8 cellular contexts compared by ENCODE assay signal in the genomic region with DNA sequence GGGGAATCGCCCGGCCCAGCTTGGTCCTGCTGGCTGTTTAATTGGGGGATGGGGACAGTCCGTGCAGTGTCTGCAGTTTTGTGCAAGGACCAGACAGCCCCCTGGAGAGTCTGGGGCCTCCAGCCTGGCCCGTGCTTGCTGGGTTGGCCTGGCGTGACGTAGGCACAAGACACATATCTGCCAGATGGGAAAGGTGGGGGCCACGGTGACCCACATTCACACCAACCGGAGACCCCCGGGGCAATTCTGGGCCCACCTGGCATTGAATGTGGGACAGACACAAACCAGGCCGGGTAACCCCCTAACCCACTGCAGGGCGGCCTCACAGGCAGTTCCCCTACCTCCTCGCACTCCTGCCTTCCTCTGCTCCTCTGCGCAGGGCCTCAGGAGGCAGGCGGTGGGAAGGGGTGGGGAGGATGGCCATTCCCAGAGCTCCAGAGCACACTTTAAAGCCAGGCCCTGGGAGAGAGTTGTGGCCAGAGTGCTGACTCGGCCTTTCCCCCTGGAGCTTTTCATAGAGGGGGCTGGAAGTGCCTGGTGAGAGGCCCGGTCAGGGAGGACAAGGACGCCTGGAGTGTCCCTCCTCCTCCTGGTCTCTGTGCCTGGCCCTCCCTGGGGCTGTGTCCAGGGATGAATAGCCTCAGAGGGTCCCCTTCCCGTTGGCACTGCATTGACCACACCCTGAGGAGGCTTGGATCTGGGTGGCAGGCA. TPM values are rescaled to one million over a fixed set of nuclear protein-coding genes. Genes with fewer than 3 reads are reported as not detected.
DNase-seq lines count a peak whose midpoint lies in the region; ATAC-seq and TF ChIP-seq lines count a peak whose summit lies in the region.

No MANE protein-coding gene starts in this region.

- peaks cover 9 to 26% (median 17%) of the 10 kb centered on the region in 4 donors for H3K4me1 Mint-ChIP-seq in CD4-positive, alpha-beta memory T cell
- H3K4me1 Mint-ChIP-seq in osteocyte (ENCODE audit: unreplicated experiment): peaks cover 62% of the 10 kb centered on the region

- peaks cover 0 to 2% of the 10 kb centered on the region in 2 donors for H3K36me3 Mint-ChIP-seq in CD4-positive, alpha-beta memory T cell
- peaks cover 12% of the 10 kb centered on the region for H3K36me3 Mint-ChIP-seq in osteocyte (ENCODE audit: unreplicated experiment)

- peaks cover 5 to 10% of the 10 kb centered on the region in 2 donors for H3K27me3 Mint-ChIP-seq in CD4-positive, alpha-beta memory T cell
- H3K27me3 Mint-ChIP-seq in osteocyte (ENCODE audit: unreplicated experiment): no peaks in the 10 kb centered on the region

- POLR2A ChIA-PET in CD4-positive, alpha-beta memory T cell (lab: Charles Lee; ENCODE audit: partially characterized antibody): interaction anchor here (0.8 kb wide), 1 partner anchor 21 kb away, joined by 3 read pairs; no protein-coding TSS in a partner anchor

- H3K27ac ChIP-seq in CD4-positive, alpha-beta memory T cell (ENCODE audit: low read depth, low read length): no peak overlapping the region
- peak overlapping the region; percentile 86 to 94 (median 90) for H3K27ac ChIP-seq in esophagus squamous epithelium

- no peak overlapping the region for H3K4me3 ChIP-seq in CD4-positive, alpha-beta memory T cell (ENCODE audit: low read length in 2 of 2)
- H3K4me3 ChIP-seq in esophagus squamous epithelium: peak overlapping the region; percentile 59 to 84 (median 66)

- CTCF ChIA-PET in CD4-positive, alpha-beta memory T cell (lab: Charles Lee; ENCODE audit: partially characterized antibody): no interaction called here

- H3K27me3 ChIP-seq in CD4-positive, alpha-beta memory T cell (ENCODE audit: insufficient read depth, low read length): no peaks in the 10 kb centered on the region
- peaks cover 0 to 34% (median 0%) of the 10 kb centered on the region in 4 donors for H3K27me3 ChIP-seq in esophagus squamous epithelium

- no peaks in the 10 kb centered on the region for H3K9me3 Mint-ChIP-seq in CD4-positive, alpha-beta memory T cell
- no peaks in the 10 kb centered on the region for H3K9me3 Mint-ChIP-seq in osteocyte (ENCODE audit: unreplicated experiment)

- H3K36me3 ChIP-seq in CD4-positive, alpha-beta memory T cell (ENCODE audit: insufficient read depth, low read length): no peaks in the 10 kb centered on the region
- H3K36me3 ChIP-seq in esophagus squamous epithelium: no peaks in the 10 kb centered on the region

- WGBS in esophagus squamous epithelium, 2 donors: 40 to 43% methylated on average over 2 to 10 of the region's 18 CpGs

- H3K9me3 ChIP-seq in CD4-positive, alpha-beta memory T cell (ENCODE audit: control insufficient read depth in 1 of 2, low read length in 2 of 2): no peaks in the 10 kb centered on the region
- H3K9me3 ChIP-seq in esophagus squamous epithelium: no peaks in the 10 kb centered on the region

- intact Hi-C loops in CD4-positive, alpha-beta memory T cell (cut with micrococcal nuclease): no loop called here
- intact Hi-C loops in esophagus squamous epithelium (cut with DNase I): no loop called here

- TF ChIP-seq POLR2A in esophagus squamous epithelium (IDR thresholded peaks at IDR 0.05): no peak

- ATAC-seq in GM18517 (IDR thresholded peaks at IDR 0.05; ENCODE audit: unreplicated experiment) (no peak), HG03571 (IDR thresholded peaks at IDR 0.05; ENCODE audit: unreplicated experiment) (no peak), HG03432 (IDR thresholded peaks at IDR 0.05; ENCODE audit: unreplicated experiment) (no peak)

- peaks cover 12% of the 10 kb centered on the region for H3K4me1 ChIP-seq in CD4-positive, alpha-beta memory T cell (ENCODE audit: insufficient read depth, low read length)
- H3K4me1 ChIP-seq in esophagus squamous epithelium: peaks cover 35 to 81% (median 41%) of the 10 kb centered on the region in 3 donors

- TF ChIP-seq CTCF in esophagus squamous epithelium (IDR thresholded peaks at IDR 0.05) (no peak), osteocyte (IDR thresholded peaks at IDR 0.05) (no peak)

- peak overlapping the region; percentile 78 to 91 (median 86) for H3K4me3 Mint-ChIP-seq in CD4-positive, alpha-beta memory T cell
- peak overlapping the region; percentile 95 for H3K4me3 Mint-ChIP-seq in osteocyte (ENCODE audit: unreplicated experiment)

- no peak for DNase-seq in CD4-positive, alpha-beta memory T cell
- peak; percentile 68 for DNase-seq in RPMI7951 (ENCODE audit: low read depth)
- DNase-seq in esophagus squamous epithelium (lab: John Stamatoyannopoulos, UW): no peak
- peak; percentile 88 for DNase-seq in osteocyte (ENCODE audit: extremely low spot score, unreplicated experiment)
- DNase-seq in COLO829 (ENCODE audit: low spot score): no peak

- peak overlapping the region in 2 of 7 donors; percentile 33 to 78 for H3K27ac Mint-ChIP-seq in CD4-positive, alpha-beta memory T cell
- H3K27ac Mint-ChIP-seq in osteocyte (ENCODE audit: unreplicated experiment): peak overlapping the region; percentile 99

RNA-seq across cellular contexts. Expression of a gene that starts 1.5 kb away (rescaled TPM):
- 1 to 10 TPM; 6.7 to 8.7 TPM for total RNA-seq in CD4-positive, alpha-beta memory T cell
- polyA plus RNA-seq in CD4-positive, alpha-beta memory T cell: under 1 TPM in 1 of 2 donors, not detected in 1; 0.71 TPM
- total RNA-seq in RPMI7951 (2014; rRNA removed; shearing (Covaris generic)): 124 and 152 TPM in 2 replicates
- total RNA-seq in esophagus squamous epithelium (10 to 100 TPM; 38.8 to 64.7 (median 61.6) TPM), osteocyte (418 and 419 TPM in 2 replicates)

Comparison
In these comparisons a context has a peak if more than half of its experiments do, and no peak if none do; other contexts are left out.
1. DNase-seq: peak in RPMI7951 (single experiment) and osteocyte (single experiment); none in CD4-positive, alpha-beta memory T cell (0 of 5), esophagus squamous epithelium (single experiment) and COLO829 (single experiment).
2. H3K4me3 ChIP-seq: peak in esophagus squamous epithelium (4 of 4); none in CD4-positive, alpha-beta memory T cell (0 of 2).
3. RNA of a gene that starts 1.5 kb away (total RNA-seq): 418 to 419 TPM in osteocyte, 124 to 152 TPM in RPMI7951 and 38.8 to 64.7 TPM in esophagus squamous epithelium; 6.7 to 8.7 TPM in CD4-positive, alpha-beta memory T cell; every median in the first group is over 4 times any median in the second.